ENCODE assay signal across 8 cellular contexts in the genomic region with DNA sequence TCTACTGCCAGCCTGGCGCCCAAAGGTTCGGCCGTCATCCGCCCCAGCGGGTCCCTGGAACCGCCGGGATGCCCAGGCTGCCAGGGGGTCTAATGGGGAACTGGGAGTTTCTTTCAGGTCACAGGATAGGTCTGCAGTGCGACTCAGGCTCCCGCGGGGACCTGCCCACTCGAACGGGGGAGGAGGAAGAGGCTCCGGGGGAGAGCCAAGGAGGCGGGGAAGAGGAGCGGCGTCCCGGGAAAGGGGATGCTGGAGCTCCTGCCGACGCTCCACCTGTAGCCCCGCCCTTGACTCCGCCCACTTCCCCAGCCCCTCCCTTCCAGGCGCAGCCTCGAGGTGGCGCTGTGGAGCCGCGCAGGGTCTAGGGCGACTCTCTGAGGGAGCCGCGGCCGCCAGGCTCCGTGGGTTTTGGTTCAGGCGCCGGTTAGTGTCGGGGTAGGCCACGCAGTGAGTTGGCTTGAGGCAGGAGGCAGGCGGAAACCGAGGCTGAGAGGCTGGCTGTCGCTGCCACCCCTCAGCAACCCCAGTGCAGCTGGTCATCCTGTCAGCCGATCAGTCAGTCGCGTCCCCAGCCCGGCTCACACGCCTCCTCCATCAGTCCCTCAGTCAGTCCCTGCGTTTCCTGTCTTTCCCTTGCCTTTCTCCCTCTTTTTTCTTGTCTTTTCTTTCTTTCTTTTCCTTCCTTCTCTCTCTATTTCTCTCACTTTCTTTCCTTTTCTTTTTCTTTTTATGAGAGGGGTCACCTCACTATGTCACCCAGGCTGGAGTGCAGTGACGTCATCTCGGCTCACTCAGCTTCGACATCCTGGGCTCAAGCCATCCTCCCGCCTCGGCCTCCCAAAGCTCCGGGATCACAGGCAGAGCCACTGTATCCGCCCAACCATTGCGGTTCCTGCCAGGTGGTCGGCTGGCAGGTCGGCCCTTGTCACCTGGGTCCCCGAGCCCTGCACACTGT. TPM values are rescaled to one million over a fixed set of nuclear protein-coding genes. Genes with fewer than 3 reads are reported as not detected.
DNase-seq lines count a peak whose midpoint lies in the region; ATAC-seq lines count a peak whose summit lies in the region.

No MANE protein-coding gene starts in this region.

- no peak overlapping the region for H4K91ac ChIP-seq in neuronal stem cell (ENCODE audit: low read depth, low read length, poor library complexity)

- H3K9ac ChIP-seq in neuronal stem cell (ENCODE audit: low read depth, low read length, poor library complexity) = no peak overlapping the region

- H2BK12ac ChIP-seq in neuronal stem cell (ENCODE audit: low read length) = no peak overlapping the region

- peak overlapping the region; percentile 89 for H2AFZ ChIP-seq in neuronal stem cell (ENCODE audit: low read length)

- no CpG with 5 or more reads among the region's 55 CpGs for WGBS in neuronal stem cell (ENCODE audit: extremely low coverage in 2 of 2, insufficient read length in 2 of 2, insufficient replicate concordance in 1 of 2), 2 donors

- peaks cover 2% of the 10 kb centered on the region in 2 donors for H3K4me1 ChIP-seq in neuronal stem cell (ENCODE audit: control insufficient read depth in 2 of 2, insufficient read depth in 1 of 2, low read depth in 1 of 2, low read length in 2 of 2)

- peak; percentile 59 for ATAC-seq in GM19397 (IDR thresholded peaks at IDR 0.05; ENCODE audit: unreplicated experiment)

- H3K23ac ChIP-seq in neuronal stem cell (ENCODE audit: low read depth, low read length, poor library complexity) = no peak overlapping the region

- H2BK120ac ChIP-seq in neuronal stem cell (ENCODE audit: low read depth, low read length) = no peak overlapping the region

- peak overlapping the region; percentile 96 for H3K4me2 ChIP-seq in neuronal stem cell (ENCODE audit: insufficient read depth, low read length, poor library complexity, severe bottlenecking)

- H2BK5ac ChIP-seq in neuronal stem cell (ENCODE audit: low read length) = peak overlapping the region; percentile 25

- peaks cover 0 to 5% (median 5%) of the 10 kb centered on the region in 3 experiments for H3K27me3 ChIP-seq in neuronal stem cell (ENCODE audit: control insufficient read depth in 3 of 3, insufficient read depth in 3 of 3, low read depth in 1 of 3, low read length in 3 of 3)

- no peak overlapping the region for H4K8ac ChIP-seq in neuronal stem cell (ENCODE audit: low read depth, low read length)

- peak overlapping the region; percentile 57 for H2AK5ac ChIP-seq in neuronal stem cell (ENCODE audit: low read depth, low read length)

- H3K9me3 ChIP-seq in neuronal stem cell (replicated peaks in 1 of 2; ENCODE audit: control insufficient read depth in 2 of 2, insufficient read depth in 1 of 2, low read depth in 1 of 2, low read length in 2 of 2) = no peaks in the 10 kb centered on the region

- H3K27ac ChIP-seq in neuronal stem cell (replicated peaks; ENCODE audit: low read length) = no peak overlapping the region

- H3K4me3 ChIP-seq in neuronal stem cell (ENCODE audit: low read length in 2 of 2) = peak overlapping the region; percentile 36 to 82

- peak in 13 of 14 donors; percentile 31 to 86 (median 75) for DNase-seq in C1 segment of cervical spinal cord (lab: John Stamatoyannopoulos, UW)
- peak; percentile 50 to 65 for DNase-seq in Kasumi-1 (lab: John Stamatoyannopoulos, UW)
- peak; percentile 37 for DNase-seq in SHP77 treated with DMSO at 0.1 percent for 48 hours (lab: John Stamatoyannopoulos, UW)
- DNase-seq in activated gamma-delta T cell treated with anti-CD3 and anti-CD28 coated beads, Interleukin-2, amount 50 U/mL, for 16 hours (ENCODE audit: low read depth) = peak; percentile 79
- peak; percentile 66 for DNase-seq in foreskin melanocyte
- DNase-seq in neuronal stem cell (ENCODE audit: low spot score) = peak; percentile 89
- DNase-seq in stromal cell of bone marrow (ENCODE audit: low read depth) = peak; percentile 38

- no peaks in the 10 kb centered on the region for H3K36me3 ChIP-seq in neuronal stem cell (replicated peaks in 1 of 2; ENCODE audit: control insufficient read depth in 2 of 2, insufficient read depth in 2 of 2, low read length in 2 of 2)

- H3K79me1 ChIP-seq in neuronal stem cell (ENCODE audit: low read depth, low read length) = no peaks in the 10 kb centered on the region

- H3K4ac ChIP-seq in neuronal stem cell (ENCODE audit: low read length) = no peak overlapping the region

- H2BK15ac ChIP-seq in neuronal stem cell (ENCODE audit: low read length) = peak overlapping the region; percentile 70

- no peak overlapping the region for H3K14ac ChIP-seq in neuronal stem cell (ENCODE audit: low read length)

- H3K18ac ChIP-seq in neuronal stem cell (ENCODE audit: low read length) = peak overlapping the region; percentile 95

RNA-seq across cellular contexts. Expression of gene YWHAH, which starts 26.4 kb away (rescaled TPM):
- polyA plus RNA-seq in neuronal stem cell (2013, experiment 1 of 2) = 100.0 TPM
- polyA plus RNA-seq in neuronal stem cell (2013, experiment 2 of 2) = 101 TPM

Comparison
In these comparisons a context has a peak if more than half of its experiments do, and no peak if none do; other contexts are left out.
1. DNase-seq: peak in every context shown above with its lines; median percentile 89 in neuronal stem cell; 79 in activated gamma-delta T cell treated with anti-CD3 and anti-CD28 coated beads, Interleukin-2, amount 50 U/mL, for 16 hours; 75 in C1 segment of cervical spinal cord; 66 in foreskin melanocyte; 58 in Kasumi-1; 38 in stromal cell of bone marrow; 37 in SHP77 treated with DMSO at 0.1 percent for 48 hours.